27 cellular contexts compared by ENCODE assay signal in genomic region chr11:133978816-133979215, GRCh38. TPM values are rescaled to one million over a fixed set of nuclear protein-coding genes. Genes with fewer than 3 reads are reported as not detected.
A peak's percentile ranks its signal among the peaks of the same experiment; 100 is the strongest.
DNase-seq lines count a peak whose midpoint lies in the region; ATAC-seq and TF ChIP-seq lines count a peak whose summit lies in the region.
"Had no signal": no experiment of that assay in that cellular context is flagged by ENCODE, and none has a peak within 500 bp of the region (broad histone marks: within the 10 kb centered on the region; RNA-seq: fewer than 3 reads in every experiment).

No MANE protein-coding gene starts in this region.

- no peaks in the 10 kb centered on the region for H3K9me3 Mint-ChIP-seq in activated T-cell treated with anti-CD3 and anti-CD28 coated beads, Interleukin-2, amount 50 U/mL, for 72 hours
- no peaks in the 10 kb centered on the region for H3K9me3 Mint-ChIP-seq in progenitor cell of endocrine pancreas (ENCODE audit: low read depth)
- H3K9me3 Mint-ChIP-seq: activated CD4-positive, alpha-beta T cell treated with anti-CD3 and anti-CD28 coated beads, Interleukin-2, amount 10 ng/mL, durations not matched to agents 7 days and 5 days; activated naive CD4-positive, alpha-beta T cell treated with anti-CD3 and anti-CD28 coated beads, Interleukin-2, amount 50 U/mL, for 24 hours; central memory CD8-positive, alpha-beta T cell; mesothelial cell of epicardium; naive B cell; stimulated activated naive B cell treated with anti-CD40 and anti-IgM and Interleukin-4, amounts not matched to agents 10 μg/mL and 1 μg/mL and 100 μg/mL, for 72 hours had no signal

- no peak overlapping the region for H3K4me3 Mint-ChIP-seq in activated T-cell treated with anti-CD3 and anti-CD28 coated beads, Interleukin-2, amount 50 U/mL, for 72 hours
- no peak overlapping the region for H3K4me3 Mint-ChIP-seq in progenitor cell of endocrine pancreas (ENCODE audit: low read depth)
- H3K4me3 Mint-ChIP-seq: activated CD4-positive, alpha-beta T cell treated with anti-CD3 and anti-CD28 coated beads, Interleukin-2, amount 10 ng/mL, durations not matched to agents 7 days and 5 days; activated naive CD4-positive, alpha-beta T cell treated with anti-CD3 and anti-CD28 coated beads, Interleukin-2, amount 50 U/mL, for 24 hours; central memory CD8-positive, alpha-beta T cell; mesothelial cell of epicardium; naive B cell; stimulated activated naive B cell treated with anti-CD40 and anti-IgM and Interleukin-4, amounts not matched to agents 10 μg/mL and 1 μg/mL and 100 μg/mL, for 72 hours had no signal

- ATAC-seq in activated T-cell treated with anti-CD3 and anti-CD28 coated beads, Interleukin-2, amount 50 U/mL, for 72 hours (replicated peaks in 1 of 2): peak; percentile 40 to 57
- ATAC-seq: K562; psoas muscle; stimulated activated naive B cell treated with anti-CD40 and anti-IgM and Interleukin-4, amounts not matched to agents 10 μg/mL and 1 μg/mL and 100 μg/mL, for 72 hours had no signal

- no peak for DNase-seq in activated T-cell treated with anti-CD3 and anti-CD28 coated beads, Interleukin-2, amount 50 U/mL, for 72 hours
- no peak for DNase-seq in activated T-cell treated with anti-CD3 and anti-CD28 coated beads, Interleukin-2, amount 50 U/mL, for 1 hour
- DNase-seq in H4 (ENCODE audit: low spot score) (peak; percentile 29), SK-MEL-5 (ENCODE audit: low read depth, low spot score) (peak; percentile 55), kidney tubule cell (ENCODE audit: low spot score) (peak; percentile 51), MV-4-11 (lab: John Stamatoyannopoulos, UW) (no peak), progenitor cell of endocrine pancreas (ENCODE audit: low spot score, unreplicated experiment) (no peak), anterior cingulate cortex (lab: John Stamatoyannopoulos, UW) (no peak)
- DNase-seq: activated CD4-positive, alpha-beta T cell treated with anti-CD3 and anti-CD28 coated beads, Interleukin-2, amount 10 ng/mL, durations not matched to agents 7 days and 5 days; dermis blood vessel endothelial cell; left ventricle myocardium inferior; naive B cell; NCI-H1436 treated with DMSO at 0.1 percent for 48 hours; NCI-H345; NCI-H82; psoas muscle; sigmoid colon; stimulated activated CD4-positive, alpha-beta T cell treated with anti-CD3 and anti-CD28 coated beads, Interleukin-4, amount 100 ng/mL, for 4 hours; stimulated activated naive B cell treated with anti-CD40 and anti-IgM and Interleukin-4, amounts not matched to agents 10 μg/mL and 1 μg/mL and 100 μg/mL, for 72 hours; T-helper 9 cell; testis had no signal

- no peak for TF ChIP-seq CTCF in progenitor cell of endocrine pancreas (IDR thresholded peaks at IDR 0.05; ENCODE audit: unreplicated experiment)

- H3K27ac Mint-ChIP-seq in activated T-cell treated with anti-CD3 and anti-CD28 coated beads, Interleukin-2, amount 50 U/mL, for 72 hours: no peak overlapping the region
- H3K27ac Mint-ChIP-seq in progenitor cell of endocrine pancreas: no peak overlapping the region
- H3K27ac Mint-ChIP-seq: activated CD4-positive, alpha-beta T cell treated with anti-CD3 and anti-CD28 coated beads, Interleukin-2, amount 10 ng/mL, durations not matched to agents 7 days and 5 days; activated naive CD4-positive, alpha-beta T cell treated with anti-CD3 and anti-CD28 coated beads, Interleukin-2, amount 50 U/mL, for 24 hours; mesothelial cell of epicardium; naive B cell; stimulated activated naive B cell treated with anti-CD40 and anti-IgM and Interleukin-4, amounts not matched to agents 10 μg/mL and 1 μg/mL and 100 μg/mL, for 72 hours had no signal

- in situ Hi-C loops in SK-MEL-5 (cut with HindIII; ENCODE audit: low pct_unique_long_range_greater_than_20kb, low sequenced_read_pairs): no loop called here

- peaks cover 46% of the 10 kb centered on the region for H3K27me3 Mint-ChIP-seq in activated T-cell treated with anti-CD3 and anti-CD28 coated beads, Interleukin-2, amount 50 U/mL, for 72 hours (ENCODE audit: low read depth)
- peaks cover 56% of the 10 kb centered on the region for H3K27me3 Mint-ChIP-seq in progenitor cell of endocrine pancreas
- H3K27me3 Mint-ChIP-seq: activated naive CD4-positive, alpha-beta T cell treated with anti-CD3 and anti-CD28 coated beads, Interleukin-2, amount 50 U/mL, for 24 hours had no signal

- peaks cover 11% of the 10 kb centered on the region for H3K4me1 Mint-ChIP-seq in activated T-cell treated with anti-CD3 and anti-CD28 coated beads, Interleukin-2, amount 50 U/mL, for 72 hours (ENCODE audit: low read depth)
- H3K4me1 Mint-ChIP-seq in progenitor cell of endocrine pancreas (ENCODE audit: low read depth): no peaks in the 10 kb centered on the region
- H3K4me1 Mint-ChIP-seq: activated naive CD4-positive, alpha-beta T cell treated with anti-CD3 and anti-CD28 coated beads, Interleukin-2, amount 50 U/mL, for 24 hours; central memory CD8-positive, alpha-beta T cell; mesothelial cell of epicardium; naive B cell had no signal

- H3K36me3 Mint-ChIP-seq in activated T-cell treated with anti-CD3 and anti-CD28 coated beads, Interleukin-2, amount 50 U/mL, for 72 hours (ENCODE audit: insufficient read depth in 2 of 2): no peaks in the 10 kb centered on the region
- H3K36me3 Mint-ChIP-seq in progenitor cell of endocrine pancreas (ENCODE audit: insufficient read depth): no peaks in the 10 kb centered on the region
- H3K36me3 Mint-ChIP-seq: activated naive CD4-positive, alpha-beta T cell treated with anti-CD3 and anti-CD28 coated beads, Interleukin-2, amount 50 U/mL, for 24 hours; mesothelial cell of epicardium; naive B cell; stimulated activated naive B cell treated with anti-CD40 and anti-IgM and Interleukin-4, amounts not matched to agents 10 μg/mL and 1 μg/mL and 100 μg/mL, for 72 hours had no signal

RNA-seq across cellular contexts. Expression of gene IGSF9B, which starts 22.0 kb away (rescaled TPM):
- total RNA-seq in activated T-cell treated with anti-CD3 and anti-CD28 coated beads, Interleukin-2, amount 50 U/mL, for 72 hours: 10 to 100 TPM; 81.8 to 87.0 TPM
- 0.31 and 1.7 TPM in 2 replicates for total RNA-seq in H4 (2014; rRNA removed; shearing (Covaris generic))
- 0.61 and 1.4 TPM in 2 replicates for total RNA-seq in SK-MEL-5 (2014; rRNA removed; shearing (Covaris generic))
- 1.6 and 2.1 TPM in 2 replicates for polyA plus RNA-seq in SK-MEL-5 (2015; cell fraction: cytosol; rRNA removed)
- 16.5 and 20.1 TPM in 2 replicates for polyA plus RNA-seq in SK-MEL-5 (2015; cell fraction: nucleus; rRNA removed)
- 7.8 and 9.4 TPM in 2 replicates for total RNA-seq in progenitor cell of endocrine pancreas
- total RNA-seq: glomerular endothelial cell had no signal
- polyA plus RNA-seq: fibroblast of lung, K562 had no signal

Comparison
In these comparisons a context has a peak if more than half of its experiments do, and no peak if none do; other contexts are left out.
1. DNase-seq: peak in H4 (single experiment), SK-MEL-5 (single experiment) and kidney tubule cell (single experiment); none in activated T-cell treated with anti-CD3 and anti-CD28 coated beads, Interleukin-2, amount 50 U/mL, for 72 hours (0 of 2), activated T-cell treated with anti-CD3 and anti-CD28 coated beads, Interleukin-2, amount 50 U/mL, for 1 hour (single experiment), MV-4-11 (single experiment), progenitor cell of endocrine pancreas (single experiment) and anterior cingulate cortex (0 of 58).